8 cellular contexts compared by ENCODE assay signal in the genomic region with DNA sequence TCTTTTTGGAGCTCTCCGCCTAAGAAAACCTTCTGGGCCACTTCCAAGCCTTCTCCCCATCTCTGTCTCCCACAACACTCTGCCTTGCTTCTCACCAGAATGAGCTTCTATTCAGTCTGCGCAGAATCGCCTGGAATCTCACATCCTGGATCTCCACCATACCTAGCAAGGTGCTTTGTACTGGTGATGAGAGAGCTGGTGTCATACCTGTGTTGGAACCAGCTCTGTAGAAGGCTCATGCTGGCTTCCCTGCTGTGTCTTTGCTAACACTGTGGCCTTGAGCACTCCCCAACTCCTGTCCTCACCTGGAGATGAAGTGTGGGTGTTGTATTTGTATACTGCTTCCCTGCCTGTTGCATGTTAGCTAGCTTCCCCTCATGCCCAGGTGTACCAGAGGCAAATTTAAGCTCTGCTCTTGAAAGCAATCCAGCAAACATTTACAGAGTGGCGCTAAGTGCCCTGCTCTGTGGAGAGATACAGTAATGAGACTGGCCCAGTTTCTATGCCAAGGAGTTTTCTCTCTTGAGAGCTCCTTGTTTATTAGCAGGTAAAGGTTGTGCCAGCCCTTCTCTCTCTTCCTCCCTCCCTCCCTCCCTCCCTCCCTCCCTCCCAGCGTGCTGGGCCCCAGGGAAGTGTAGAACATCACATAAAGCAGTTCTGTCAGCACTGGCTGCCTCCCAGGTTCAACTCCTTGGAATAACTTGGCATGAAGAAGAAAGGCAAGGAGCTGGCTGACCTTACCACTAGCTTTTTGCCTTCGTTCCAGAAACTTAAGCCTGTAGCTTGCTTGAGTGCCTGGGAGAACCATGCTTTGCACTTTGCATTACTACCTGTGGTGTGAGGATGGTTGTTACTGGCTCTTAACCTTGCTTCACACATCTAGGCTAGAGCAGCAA. TPM values are rescaled to one million over a fixed set of nuclear protein-coding genes. Genes with fewer than 3 reads are reported as not detected.
A peak's percentile ranks its signal among the peaks of the same experiment; 100 is the strongest.
DNase-seq lines count a peak whose midpoint lies in the region; ATAC-seq and TF ChIP-seq lines count a peak whose summit lies in the region.
"Had no signal": no experiment of that assay in that cellular context is flagged by ENCODE, and none has a peak within 500 bp of the region (broad histone marks: within the 10 kb centered on the region; RNA-seq: fewer than 3 reads in every experiment).

No MANE protein-coding gene starts in this region.

- peak overlapping the region; percentile 28 for H3K4me3 ChIP-seq in HUES48 (ENCODE audit: low read depth, low read length)
- no peak overlapping the region for H3K4me3 ChIP-seq in skeletal muscle cell (ENCODE audit: low read depth, low read length)

- H3K27me3 ChIP-seq in HUES48 (ENCODE audit: control insufficient read depth, insufficient read depth, low read length): no peaks in the 10 kb centered on the region

- no peaks in the 10 kb centered on the region for H3K36me3 Mint-ChIP-seq in natural killer cell
- H3K36me3 Mint-ChIP-seq in stimulated activated naive B cell treated with anti-CD40 and anti-IgM and Interleukin-4, amounts not matched to agents 10 μg/mL and 1 μg/mL and 100 μg/mL, for 72 hours: no peaks in the 10 kb centered on the region

- no peak overlapping the region for H3K4me3 Mint-ChIP-seq in natural killer cell
- H3K4me3 Mint-ChIP-seq in stimulated activated naive B cell treated with anti-CD40 and anti-IgM and Interleukin-4, amounts not matched to agents 10 μg/mL and 1 μg/mL and 100 μg/mL, for 72 hours: no peak overlapping the region

- DNase-seq in NCI-H510A (lab: John Stamatoyannopoulos, UW): peak; percentile 63
- DNase-seq in fibroblast of peridontal ligament (ENCODE audit: extremely low read depth): peak; percentile 21
- peak; percentile 36 for DNase-seq in skeletal muscle cell (ENCODE audit: low read depth)
- DNase-seq in NCI-H1694 (lab: John Stamatoyannopoulos, UW): no peak
- no peak for DNase-seq in natural killer cell
- DNase-seq in stimulated activated naive B cell treated with anti-CD40 and anti-IgM and Interleukin-4, amounts not matched to agents 10 μg/mL and 1 μg/mL and 100 μg/mL, for 72 hours: no peak

- no peak for TF ChIP-seq CTCF in natural killer cell (IDR thresholded peaks at IDR 0.05)

- H3K4me1 ChIP-seq in HUES48 (ENCODE audit: control insufficient read depth, insufficient read depth, low read length): peaks cover 75% of the 10 kb centered on the region

- intact Hi-C loops in natural killer cell (cut with micrococcal nuclease): no loop called here

- H3K9me3 ChIP-seq in HUES48 (ENCODE audit: control insufficient read depth, insufficient read depth, low read length): no peaks in the 10 kb centered on the region

- no peak overlapping the region for H3K9ac ChIP-seq in HUES48 (ENCODE audit: low read depth, low read length)

- ATAC-seq in natural killer cell: no peak
- no peak for ATAC-seq in stimulated activated naive B cell treated with anti-CD40 and anti-IgM and Interleukin-4, amounts not matched to agents 10 μg/mL and 1 μg/mL and 100 μg/mL, for 72 hours (replicated peaks)

- no peak overlapping the region for H3K27ac Mint-ChIP-seq in natural killer cell
- no peak overlapping the region for H3K27ac Mint-ChIP-seq in stimulated activated naive B cell treated with anti-CD40 and anti-IgM and Interleukin-4, amounts not matched to agents 10 μg/mL and 1 μg/mL and 100 μg/mL, for 72 hours

- H3K9me3 Mint-ChIP-seq in natural killer cell: no peaks in the 10 kb centered on the region
- H3K9me3 Mint-ChIP-seq in stimulated activated naive B cell treated with anti-CD40 and anti-IgM and Interleukin-4, amounts not matched to agents 10 μg/mL and 1 μg/mL and 100 μg/mL, for 72 hours: no peaks in the 10 kb centered on the region

- peaks cover 59% of the 10 kb centered on the region for H3K36me3 ChIP-seq in HUES48 (ENCODE audit: control insufficient read depth, insufficient read depth, low read length)

- H3K27me3 Mint-ChIP-seq in natural killer cell (ENCODE audit: low read depth in 2 of 2): no peaks in the 10 kb centered on the region
- peaks cover 0 to 4% of the 10 kb centered on the region in 2 donors for H3K27me3 Mint-ChIP-seq in stimulated activated naive B cell treated with anti-CD40 and anti-IgM and Interleukin-4, amounts not matched to agents 10 μg/mL and 1 μg/mL and 100 μg/mL, for 72 hours

- no peaks in the 10 kb centered on the region for H3K4me1 Mint-ChIP-seq in natural killer cell
- H3K4me1 Mint-ChIP-seq in stimulated activated naive B cell treated with anti-CD40 and anti-IgM and Interleukin-4, amounts not matched to agents 10 μg/mL and 1 μg/mL and 100 μg/mL, for 72 hours: peaks cover 1 to 5% of the 10 kb centered on the region in 2 donors

- peak overlapping the region; percentile 49 for H3K27ac ChIP-seq in HUES48 (ENCODE audit: low read depth, low read length)
- H3K27ac ChIP-seq: epithelial cell of prostate had no signal

RNA-seq across cellular contexts. Expression of a gene that starts 54.9 kb away (rescaled TPM):
- total RNA-seq in natural killer cell: under 1 TPM in 1 of 3 donors, not detected in 2; 0.05 TPM

Comparison
In these comparisons a context has a peak if more than half of its experiments do, and no peak if none do; other contexts are left out.
1. DNase-seq: peak in NCI-H510A (single experiment), fibroblast of peridontal ligament (single experiment) and skeletal muscle cell (single experiment); none in NCI-H1694 (single experiment), natural killer cell (single experiment) and stimulated activated naive B cell treated with anti-CD40 and anti-IgM and Interleukin-4, amounts not matched to agents 10 μg/mL and 1 μg/mL and 100 μg/mL, for 72 hours (single experiment).